In genomic region chr10:75443362-75443761, GRCh38 we compare ENCODE assay signal across 10 cellular contexts. TPM values are rescaled to one million over a fixed set of nuclear protein-coding genes. Genes with fewer than 3 reads are reported as not detected.
"Had no signal": no experiment of that assay in that cellular context is flagged by ENCODE, and none has a peak within 500 bp of the region (broad histone marks: within the 10 kb centered on the region; RNA-seq: fewer than 3 reads in every experiment).

No MANE protein-coding gene starts in this region.

- H3K9ac ChIP-seq: KMS-11 had no signal

- DNase-seq: IMR-90, KBM-7, KG1 had no signal

- FAIRE-seq: HTR-8/SVneo had no signal

- H3K4me2 ChIP-seq: KMS-11 had no signal

- H3K27ac ChIP-seq: HL-60, KMS-11 had no signal

- ATAC-seq: HepG2 had no signal

RNA-seq across cellular contexts. Expression of gene LRMDA, which starts 11.9 kb away (rescaled TPM):
- total RNA-seq: HT-29, HT1080, IMR-90 had no signal
- polyA plus RNA-seq: IgD-negative memory B cell had no signal

RNA-seq across cellular contexts. Expression of gene ZNF503, which starts 41.8 kb away (rescaled TPM):
- polyA plus RNA-seq: IgD-negative memory B cell had no signal
